Comparison of ENCODE assay signal across 8 cellular contexts in the genomic region with DNA sequence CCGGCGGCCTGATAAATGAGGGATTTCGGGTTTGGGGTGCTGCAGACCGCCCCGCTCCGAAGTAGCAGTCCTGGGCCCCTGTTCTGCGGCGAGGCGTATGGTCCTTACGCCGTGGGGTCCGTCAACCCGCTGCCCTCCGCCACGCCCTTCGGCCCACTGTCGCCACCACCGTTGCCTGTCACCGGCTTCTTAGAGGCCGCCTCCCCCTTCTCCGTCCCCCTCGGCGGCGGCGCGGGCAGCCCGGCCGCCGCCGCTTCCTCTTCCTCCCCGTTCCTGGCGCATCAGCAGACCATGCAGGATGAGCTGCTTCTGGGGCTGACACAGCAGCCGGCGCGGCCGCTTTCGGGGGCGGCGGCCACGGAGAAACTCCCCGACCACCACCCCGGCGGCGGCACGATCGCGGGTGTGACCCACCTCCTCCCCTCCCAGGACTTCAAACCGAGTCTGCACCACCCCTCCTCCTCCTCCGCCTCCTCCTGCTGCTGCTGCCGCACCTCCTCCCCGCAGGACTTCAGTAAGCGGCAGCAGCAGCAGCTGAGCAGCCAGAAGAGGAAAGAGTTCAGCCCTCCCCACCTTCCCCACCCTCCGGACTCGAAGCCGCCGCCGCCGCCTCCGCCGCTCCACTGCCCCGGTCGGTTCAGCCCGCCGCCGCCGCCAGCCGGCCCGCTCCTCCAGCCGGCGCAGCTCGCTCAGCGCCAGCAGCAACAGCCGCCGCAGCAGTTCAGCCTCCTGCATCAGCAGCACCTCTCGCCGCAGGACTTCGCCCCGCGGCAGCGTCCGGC. TPM values are rescaled to one million over a fixed set of nuclear protein-coding genes. Genes with fewer than 3 reads are reported as not detected.
A peak's percentile ranks its signal among the peaks of the same experiment; 100 is the strongest.
DNase-seq lines count a peak whose midpoint lies in the region; ATAC-seq and TF ChIP-seq lines count a peak whose summit lies in the region.

No MANE protein-coding gene starts in this region.

- no peak for TF ChIP-seq CTCF in 22Rv1 (IDR thresholded peaks at IDR 0.05)
- TF ChIP-seq CTCF in liver (IDR thresholded peaks at IDR 0.05; ENCODE audit: low read depth, low read length, missing input control) = no peak

- ATAC-seq in GM18520 (IDR thresholded peaks at IDR 0.05; ENCODE audit: unreplicated experiment) (peak; percentile 6), HG03064 (IDR thresholded peaks at IDR 0.05; ENCODE audit: low read depth, unreplicated experiment) (peak; percentile 13)

- peak overlapping the region; percentile 85 to 94 (median 87) for H3K4me3 ChIP-seq in liver (ENCODE audit: low read depth in 1 of 3, low read length in 3 of 3)

- peak in 1 of 2 donors; percentile 12 for TF ChIP-seq RAD21 in liver (IDR thresholded peaks at IDR 0.05)

- peak overlapping the region; percentile 91 to 94 for H3K9ac ChIP-seq in liver (ENCODE audit: low read depth in 1 of 2, low read length in 2 of 2)

- peaks cover 1 to 21% (median 7%) of the 10 kb centered on the region in 4 donors for H3K4me1 ChIP-seq in liver (ENCODE audit: control insufficient read depth in 4 of 4, insufficient read depth in 4 of 4, low read length in 3 of 4)

- H3K27me3 ChIP-seq in liver (ENCODE audit: control insufficient read depth in 4 of 4, insufficient read depth in 4 of 4, low read length in 3 of 4) = no peaks in the 10 kb centered on the region

- peak; percentile 80 for DNase-seq in NCI-H69 (lab: John Stamatoyannopoulos, UW)
- peak; percentile 51 to 63 for DNase-seq in activated CD4-positive, alpha-beta T cell treated with anti-CD3 and anti-CD28 coated beads, Interleukin-2, amount 50 U/mL, for 24 hours (ENCODE audit: low read depth in 1 of 2, low spot score in 1 of 2)
- DNase-seq in dedifferentiated amniotic fluid mesenchymal stem cell (ENCODE audit: extremely low spot score) = peak; percentile 71
- DNase-seq in stimulated activated CD4-positive, alpha-beta T cell treated with anti-CD3 and anti-CD28 coated beads, Interleukin-4, amount 100 ng/mL, for 24 hours = peak; percentile 75

- under 1% methylated on average over 81 of the region's 81 CpGs for WGBS in liver

- H3K9me3 ChIP-seq in liver (ENCODE audit: control insufficient read depth in 4 of 4, low read length in 3 of 4) = no peaks in the 10 kb centered on the region

- H3K27ac ChIP-seq in 22Rv1 = peak overlapping the region; percentile 93
- peak overlapping the region; percentile 95 to 100 for H3K27ac ChIP-seq in liver (ENCODE audit: low read depth in 1 of 2, low read length in 2 of 2)

- peaks cover 0 to 5% (median 0%) of the 10 kb centered on the region in 4 donors for H3K36me3 ChIP-seq in liver (ENCODE audit: control insufficient read depth in 4 of 4, insufficient read depth in 3 of 4, low read depth in 1 of 4, low read length in 3 of 4)

TF ChIP-seq in liver, 16 proteins besides CTCF, POLR2A, EP300 and RAD21:
- TF ChIP-seq HNF4A (conservative IDR thresholded peaks at IDR 0.05) (peak in 1 of 2 donors; percentile 14), FOXA1 (IDR thresholded peaks at IDR 0.05) (no peak), TAF1 (conservative IDR thresholded peaks at IDR 0.05) (peak; percentile 84)

RNA-seq across cellular contexts. Expression of gene CPEB2, which starts 0.6 kb away (rescaled TPM):
- 10 to 100 TPM in 1 of 2 donors, 1 to 10 TPM in 1; 5.0 to 14.0 TPM for total RNA-seq in liver
- polyA plus RNA-seq in liver = 1 to 10 TPM; 3.6 to 4.2 TPM

Comparison
In these comparisons a context has a peak if more than half of its experiments do, and no peak if none do; other contexts are left out.
1. Peak in every context shown above with its lines: DNase-seq, ATAC-seq, H3K4me3 ChIP-seq and H3K27ac ChIP-seq.